19 cellular contexts compared by ENCODE assay signal in genomic region chr4:147025042-147025441, GRCh38.
DNase-seq lines count a peak whose midpoint lies in the region; ATAC-seq, FAIRE-seq and TF ChIP-seq lines count a peak whose summit lies in the region.
"Had no signal": no experiment of that assay in that cellular context is flagged by ENCODE, and none has a peak within 500 bp of the region (broad histone marks: within the 10 kb centered on the region; RNA-seq: fewer than 3 reads in every experiment).

No MANE protein-coding gene starts in this region.

- H4K20me1 ChIP-seq in H1 (replicated peaks in 1 of 2; ENCODE audit: control insufficient read depth in 1 of 2, insufficient read depth in 2 of 2, low read length in 2 of 2), result no peaks in the 10 kb centered on the region

- no peaks in the 10 kb centered on the region for H3K23me2 ChIP-seq in H1 (ENCODE audit: low read depth, low read length)

- no peak overlapping the region for H3K56ac ChIP-seq in H1 (replicated peaks; ENCODE audit: insufficient read length, low read depth, low read length)
- H3K56ac ChIP-seq in mesendoderm (ENCODE audit: low read length), result no peak overlapping the region

- H2BK5ac ChIP-seq in H1 (ENCODE audit: low read depth, low read length) (no peak overlapping the region), mesendoderm (ENCODE audit: low read length) (no peak overlapping the region)

- H3K4me1 ChIP-seq in H1 (replicated peaks in 1 of 4; ENCODE audit: control insufficient read depth in 3 of 4, insufficient read depth in 4 of 4, low read length in 3 of 4) (no peaks in the 10 kb centered on the region; a peak in 1 of 7 replicates), mesendoderm (ENCODE audit: control insufficient read depth, low read depth, low read length) (no peaks in the 10 kb centered on the region), colonic mucosa (no peaks in the 10 kb centered on the region)
- H3K4me1 ChIP-seq: HAP-1 had no signal

- H3K79me1 ChIP-seq in H1 (ENCODE audit: low read depth, low read length) (no peaks in the 10 kb centered on the region), mesendoderm (ENCODE audit: low read length) (no peaks in the 10 kb centered on the region)

- no peak overlapping the region for H3K14ac ChIP-seq in H1 (ENCODE audit: insufficient read length)

- no peak for TF ChIP-seq EP300 in H1 (IDR thresholded peaks at IDR 0.05; ENCODE audit: borderline replicate concordance in 1 of 2, low read depth in 2 of 2, low read length in 2 of 2)

- no peak overlapping the region for H3K23ac ChIP-seq in H1 (ENCODE audit: insufficient read length)
- H3K23ac ChIP-seq in mesendoderm (ENCODE audit: low read length), result no peak overlapping the region

- H2AK5ac ChIP-seq in H1 (ENCODE audit: low read depth, low read length), result no peak overlapping the region
- no peak overlapping the region for H2AK5ac ChIP-seq in mesendoderm (ENCODE audit: low read length)

- H4K8ac ChIP-seq in H1 (ENCODE audit: extremely low read depth, insufficient read depth, low read length), result no peak overlapping the region
- H4K8ac ChIP-seq in mesendoderm (ENCODE audit: low read depth, low read length), result no peak overlapping the region

- no peaks in the 10 kb centered on the region for H3K36me3 Mint-ChIP-seq in WTC11
- H3K36me3 Mint-ChIP-seq: CD4-positive, alpha-beta memory T cell had no signal

- H2BK15ac ChIP-seq in H1 (ENCODE audit: low read length), result no peak overlapping the region
- no peak overlapping the region for H2BK15ac ChIP-seq in mesendoderm (replicated peaks; ENCODE audit: low read depth)

- H4K5ac ChIP-seq in H1 (ENCODE audit: insufficient read length, low read depth, low read length) (no peak overlapping the region), mesendoderm (ENCODE audit: low read length) (no peak overlapping the region)

- H3K36me3 ChIP-seq in H1 (ENCODE audit: control insufficient read depth in 2 of 4, insufficient read depth in 4 of 4, low read length in 3 of 4) (no peaks in the 10 kb centered on the region), mesendoderm (ENCODE audit: control insufficient read depth, insufficient read depth, low read length) (no peaks in the 10 kb centered on the region), colonic mucosa (no peaks in the 10 kb centered on the region)
- H3K36me3 ChIP-seq: HAP-1 had no signal

- no peaks in the 10 kb centered on the region for H3K27me3 Mint-ChIP-seq in WTC11 (ENCODE audit: low read depth)

- H2BK12ac ChIP-seq in H1 (ENCODE audit: low read depth, low read length), result no peak overlapping the region

- H3K4me3 Mint-ChIP-seq in WTC11, result no peak overlapping the region
- H3K4me3 Mint-ChIP-seq: CD4-positive, alpha-beta memory T cell; HFFc6 had no signal

- peak overlapping the region; percentile 72; the same call in 1 of the 2 replicates for H2AFZ ChIP-seq in H1 (ENCODE audit: low read length)
- H2AFZ ChIP-seq: GM23248 had no signal

- H3K4me2 ChIP-seq in H1 (ENCODE audit: insufficient read depth in 1 of 2, low read depth in 2 of 2, low read length in 2 of 2) (no peak overlapping the region), mesendoderm (ENCODE audit: low read length) (no peak overlapping the region)

- TF ChIP-seq CTCF in WTC11 (IDR thresholded peaks at IDR 0.05) (no peak), H1 (IDR thresholded peaks at IDR 0.05; ENCODE audit: control extremely low read depth in 1 of 3, insufficient read depth in 1 of 3, low read depth in 1 of 3, low read length in 3 of 3) (no peak), colonic mucosa (IDR thresholded peaks at IDR 0.05) (no peak)

- H3K27ac ChIP-seq in H1 (ENCODE audit: low read depth, low read length) (no peak overlapping the region), mesendoderm (ENCODE audit: low read depth, low read length) (no peak overlapping the region), colonic mucosa (no peak overlapping the region)
- H3K27ac ChIP-seq: GM23248 had no signal

- H3K4me1 Mint-ChIP-seq in WTC11, result no peaks in the 10 kb centered on the region; the same call in 1 of the 2 replicates
- H3K4me1 Mint-ChIP-seq: CD4-positive, alpha-beta memory T cell had no signal

- TF ChIP-seq RAD21 in H1 (IDR thresholded peaks at IDR 0.05 in 1 of 2, conservative IDR thresholded peaks at IDR 0.05 in 1 of 2; ENCODE audit: low read depth in 2 of 2, low read length in 2 of 2), result no peak

- TF ChIP-seq POLR2A in H1 (IDR thresholded peaks at IDR 0.05; ENCODE audit: control extremely low read depth in 1 of 2, low read depth in 2 of 2, low read length in 2 of 2), result no peak

- DNase-seq in WTC11 (ENCODE audit: low spot score), result no peak
- no peak for DNase-seq in H1 (ENCODE audit: low read depth in 1 of 2, low spot score in 2 of 2)
- peak; percentile 16 for DNase-seq in mesendoderm
- no peak for DNase-seq in colonic mucosa
- no peak for DNase-seq in effector CD4-positive, alpha-beta T cell
- DNase-seq: C1 segment of cervical spinal cord; Calu3; CD4-positive, alpha-beta memory T cell; COR-L47; DMS53; DMS79 treated with DMSO at 0.1 percent for 48 hours; GF-D8; GM23248; HFFc6 had no signal

- no peak overlapping the region for H3K27ac Mint-ChIP-seq in WTC11
- H3K27ac Mint-ChIP-seq: CD4-positive, alpha-beta memory T cell; HFFc6 had no signal

- H3K4me3 ChIP-seq in H1 (ENCODE audit: extremely low read depth in 1 of 4, insufficient read depth in 2 of 4, low read depth in 3 of 4, low read length in 4 of 4) (no peak overlapping the region), mesendoderm (ENCODE audit: low read length) (no peak overlapping the region), colonic mucosa (no peak overlapping the region)
- H3K4me3 ChIP-seq: GM23248, HAP-1 had no signal

- H2BK20ac ChIP-seq in H1 (ENCODE audit: low read length), result no peak overlapping the region

- no peak overlapping the region for H3K4ac ChIP-seq in H1 (replicated peaks; ENCODE audit: insufficient read length, low read depth, low read length)
- no peak overlapping the region for H3K4ac ChIP-seq in mesendoderm (ENCODE audit: low read depth, low read length)

- no peak overlapping the region for H3K9ac ChIP-seq in H1 (replicated peaks in 1 of 4; ENCODE audit: extremely low read depth in 1 of 4, low read depth in 3 of 4, low read length in 3 of 4)
- H3K9ac ChIP-seq in mesendoderm (ENCODE audit: low read length), result no peak overlapping the region
- no peak overlapping the region for H3K9ac ChIP-seq in colonic mucosa (ENCODE audit: low read depth in 2 of 2, low read length in 2 of 2)
- H3K9ac ChIP-seq: GM23248 had no signal

- POLR2A ChIA-PET in WTC11 (lab: Charles Lee), result no interaction called here
- POLR2A ChIA-PET in H1 (lab: Charles Lee; ENCODE audit: partially characterized antibody), result interaction anchor here (0.6 kb wide), 1 partner anchor 16 kb away, joined by 3 read pairs; no protein-coding TSS in a partner anchor

- CTCF ChIA-PET in WTC11 (lab: Charles Lee) (interaction anchor here (0.8 to 1.9 kb wide), 2 partner anchors 10 to 72 kb away, joined by 3 to 14 read pairs; no protein-coding TSS in a partner anchor), H1 (lab: Charles Lee; ENCODE audit: partially characterized antibody) (interaction anchor here (1.0 to 2.0 kb wide), 5 partner anchors 13 to 72 kb away, joined by 3 to 10 read pairs (median 4); no protein-coding TSS in a partner anchor)

- H3K18ac ChIP-seq in H1 (ENCODE audit: extremely low read depth, low read length) (no peak overlapping the region), mesendoderm (ENCODE audit: low read length) (no peak overlapping the region)

- no peaks in the 10 kb centered on the region for H3K9me3 ChIP-seq in H1 (ENCODE audit: insufficient read depth in 2 of 2, low read depth in 1 of 2, low read length in 1 of 2)
- no peaks in the 10 kb centered on the region for H3K9me3 ChIP-seq in colonic mucosa
- H3K9me3 ChIP-seq: HAP-1 had no signal

- H4K91ac ChIP-seq in H1 (replicated peaks; ENCODE audit: insufficient read length, low read length), result no peak overlapping the region

- peaks cover 8% of the 10 kb centered on the region for H3K9me3 Mint-ChIP-seq in WTC11
- H3K9me3 Mint-ChIP-seq: CD4-positive, alpha-beta memory T cell; HFFc6 had no signal

- intact Hi-C loops in colonic mucosa (cut with DNase I), result no loop called here

- H3K79me2 ChIP-seq in H1 (ENCODE audit: control insufficient read depth in 1 of 2, insufficient read depth in 2 of 2, low read length in 2 of 2) (no peaks in the 10 kb centered on the region), mesendoderm (ENCODE audit: control insufficient read depth, insufficient read depth, low read length) (no peaks in the 10 kb centered on the region)

- FAIRE-seq in H1 (lab: Jason Lieb, UNC), result no peak
- FAIRE-seq: GM12891, GM18507, H54 had no signal

- H3K27me3 ChIP-seq in H1 (replicated peaks in 1 of 4; ENCODE audit: control insufficient read depth in 3 of 4, extremely low read depth in 1 of 4, insufficient read depth in 3 of 4, low read length in 3 of 4), result no peaks in the 10 kb centered on the region
- no peaks in the 10 kb centered on the region for H3K27me3 ChIP-seq in mesendoderm (ENCODE audit: insufficient read depth, low read length, poor library complexity)
- no peaks in the 10 kb centered on the region for H3K27me3 ChIP-seq in colonic mucosa

- ATAC-seq in WTC11 (peak; percentile 74), GM19463 (IDR thresholded peaks at IDR 0.05; ENCODE audit: unreplicated experiment) (no peak)

- H2BK120ac ChIP-seq in H1 (replicated peaks; ENCODE audit: low read depth, low read length) (no peak overlapping the region), mesendoderm (ENCODE audit: low read depth, low read length) (no peak overlapping the region)

- WGBS in H1 (ENCODE audit: extremely low coverage in 1 of 2, insufficient coverage in 1 of 2, insufficient read length in 1 of 2, insufficient replicate concordance in 2 of 2, low coverage in 1 of 2, low lambda C conversion rate in 2 of 2, missing lambda C conversion rate in 1 of 2), 2 experiments, result 72% methylated on average over 2 of the region's 2 CpGs; no CpG with 5 or more reads in 1 of the 2 experiments
- WGBS in mesendoderm (ENCODE audit: extremely low coverage, insufficient coverage, low lambda C conversion rate), result no CpG with 5 or more reads among the region's 2 CpGs

TF ChIP-seq in WTC11, 78 proteins besides CTCF, POLR2A, EP300 and RAD21 (continues in another document):
- no peak for TF ChIP-seq RORB (CRISPR knock-in tag; IDR thresholded peaks at IDR 0.05)

TF ChIP-seq in H1, 55 proteins besides CTCF, POLR2A, EP300 and RAD21:
- TF ChIP-seq ATF3 (IDR thresholded peaks at IDR 0.05; ENCODE audit: insufficient read depth, low read depth, low read length), result no peak
- no peak for TF ChIP-seq YY1 (IDR thresholded peaks at IDR 0.05; ENCODE audit: low read depth, low read length)
